2 cellular contexts compared by ENCODE assay signal in the genomic region with DNA sequence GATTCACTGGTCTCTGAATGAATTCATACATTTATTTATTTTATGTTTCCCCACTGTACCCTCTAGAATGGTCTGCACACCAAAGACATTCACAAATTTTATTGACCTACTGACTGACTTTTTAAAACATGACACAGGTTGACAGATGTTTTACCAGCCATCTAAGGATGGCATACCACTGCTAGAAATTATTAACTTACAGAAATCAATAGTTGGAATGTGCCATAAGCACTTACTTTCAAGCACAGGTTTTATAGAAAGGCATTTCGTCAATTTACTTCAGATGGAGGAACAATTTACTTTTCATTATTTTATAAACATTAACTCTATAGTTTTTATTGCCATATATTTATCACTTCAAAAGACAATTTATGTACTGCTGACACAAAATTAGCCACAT.
A peak's percentile ranks its signal among the peaks of the same experiment; 100 is the strongest.
TF ChIP-seq lines count a peak whose summit lies in the region.

No MANE protein-coding gene starts in this region.

TF ChIP-seq in WTC11, 78 proteins besides CTCF, POLR2A, EP300 and RAD21 (continued from another document):
- TF ChIP-seq, protein P1, sequence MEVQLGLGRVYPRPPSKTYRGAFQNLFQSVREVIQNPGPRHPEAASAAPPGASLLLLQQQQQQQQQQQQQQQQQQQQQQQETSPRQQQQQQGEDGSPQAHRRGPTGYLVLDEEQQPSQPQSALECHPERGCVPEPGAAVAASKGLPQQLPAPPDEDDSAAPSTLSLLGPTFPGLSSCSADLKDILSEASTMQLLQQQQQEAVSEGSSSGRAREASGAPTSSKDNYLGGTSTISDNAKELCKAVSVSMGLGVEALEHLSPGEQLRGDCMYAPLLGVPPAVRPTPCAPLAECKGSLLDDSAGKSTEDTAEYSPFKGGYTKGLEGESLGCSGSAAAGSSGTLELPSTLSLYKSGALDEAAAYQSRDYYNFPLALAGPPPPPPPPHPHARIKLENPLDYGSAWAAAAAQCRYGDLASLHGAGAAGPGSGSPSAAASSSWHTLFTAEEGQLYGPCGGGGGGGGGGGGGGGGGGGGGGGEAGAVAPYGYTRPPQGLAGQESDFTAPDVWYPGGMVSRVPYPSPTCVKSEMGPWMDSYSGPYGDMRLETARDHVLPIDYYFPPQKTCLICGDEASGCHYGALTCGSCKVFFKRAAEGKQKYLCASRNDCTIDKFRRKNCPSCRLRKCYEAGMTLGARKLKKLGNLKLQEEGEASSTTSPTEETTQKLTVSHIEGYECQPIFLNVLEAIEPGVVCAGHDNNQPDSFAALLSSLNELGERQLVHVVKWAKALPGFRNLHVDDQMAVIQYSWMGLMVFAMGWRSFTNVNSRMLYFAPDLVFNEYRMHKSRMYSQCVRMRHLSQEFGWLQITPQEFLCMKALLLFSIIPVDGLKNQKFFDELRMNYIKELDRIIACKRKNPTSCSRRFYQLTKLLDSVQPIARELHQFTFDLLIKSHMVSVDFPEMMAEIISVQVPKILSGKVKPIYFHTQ (CRISPR knock-in tag; IDR thresholded peaks at IDR 0.05): no peak
- no peak for TF ChIP-seq EMX1 (CRISPR knock-in tag; IDR thresholded peaks at IDR 0.05)
- TF ChIP-seq, protein P2, sequence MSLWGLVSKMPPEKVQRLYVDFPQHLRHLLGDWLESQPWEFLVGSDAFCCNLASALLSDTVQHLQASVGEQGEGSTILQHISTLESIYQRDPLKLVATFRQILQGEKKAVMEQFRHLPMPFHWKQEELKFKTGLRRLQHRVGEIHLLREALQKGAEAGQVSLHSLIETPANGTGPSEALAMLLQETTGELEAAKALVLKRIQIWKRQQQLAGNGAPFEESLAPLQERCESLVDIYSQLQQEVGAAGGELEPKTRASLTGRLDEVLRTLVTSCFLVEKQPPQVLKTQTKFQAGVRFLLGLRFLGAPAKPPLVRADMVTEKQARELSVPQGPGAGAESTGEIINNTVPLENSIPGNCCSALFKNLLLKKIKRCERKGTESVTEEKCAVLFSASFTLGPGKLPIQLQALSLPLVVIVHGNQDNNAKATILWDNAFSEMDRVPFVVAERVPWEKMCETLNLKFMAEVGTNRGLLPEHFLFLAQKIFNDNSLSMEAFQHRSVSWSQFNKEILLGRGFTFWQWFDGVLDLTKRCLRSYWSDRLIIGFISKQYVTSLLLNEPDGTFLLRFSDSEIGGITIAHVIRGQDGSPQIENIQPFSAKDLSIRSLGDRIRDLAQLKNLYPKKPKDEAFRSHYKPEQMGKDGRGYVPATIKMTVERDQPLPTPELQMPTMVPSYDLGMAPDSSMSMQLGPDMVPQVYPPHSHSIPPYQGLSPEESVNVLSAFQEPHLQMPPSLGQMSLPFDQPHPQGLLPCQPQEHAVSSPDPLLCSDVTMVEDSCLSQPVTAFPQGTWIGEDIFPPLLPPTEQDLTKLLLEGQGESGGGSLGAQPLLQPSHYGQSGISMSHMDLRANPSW (CRISPR knock-in tag; conservative IDR thresholded peaks at IDR 0.05; ENCODE audit: low read depth): no peak
- TF ChIP-seq, protein P3, sequence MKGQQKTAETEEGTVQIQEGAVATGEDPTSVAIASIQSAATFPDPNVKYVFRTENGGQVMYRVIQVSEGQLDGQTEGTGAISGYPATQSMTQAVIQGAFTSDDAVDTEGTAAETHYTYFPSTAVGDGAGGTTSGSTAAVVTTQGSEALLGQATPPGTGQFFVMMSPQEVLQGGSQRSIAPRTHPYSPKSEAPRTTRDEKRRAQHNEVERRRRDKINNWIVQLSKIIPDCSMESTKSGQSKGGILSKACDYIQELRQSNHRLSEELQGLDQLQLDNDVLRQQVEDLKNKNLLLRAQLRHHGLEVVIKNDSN (CRISPR knock-in tag; IDR thresholded peaks at IDR 0.05): no peak
- no peak for TF ChIP-seq GTF2I (CRISPR knock-in tag; conservative IDR thresholded peaks at IDR 0.05)
- TF ChIP-seq ELF4 (CRISPR knock-in tag; IDR thresholded peaks at IDR 0.05; ENCODE audit: low read depth): no peak
- TF ChIP-seq TEAD1 (CRISPR knock-in tag; IDR thresholded peaks at IDR 0.05): no peak

TF ChIP-seq in HepG2, 621 proteins besides CTCF, POLR2A, EP300 and RAD21 (continued from another document and continues in another):
- TF ChIP-seq ESRRA (CRISPR knock-in tag; IDR thresholded peaks at IDR 0.05; ENCODE audit: low read depth) (no peak), ZNF17 (CRISPR knock-in tag; IDR thresholded peaks at IDR 0.05) (no peak), KAT2B (IDR thresholded peaks at IDR 0.05; ENCODE audit: borderline replicate concordance, low read depth, low read length) (peak; percentile 56; the same call in 1 of the 2 replicates), ETV6 (CRISPR knock-in tag; conservative IDR thresholded peaks at IDR 0.05) (no peak), ZNF629 (CRISPR knock-in tag; conservative IDR thresholded peaks at IDR 0.05) (no peak), MEIS2 (CRISPR knock-in tag; IDR thresholded peaks at IDR 0.05) (no peak), ZNF33A (CRISPR knock-in tag; IDR thresholded peaks at IDR 0.05; ENCODE audit: borderline replicate concordance) (0 out of 2 replicates have a peak, but pooled peaks have one; percentile 12), SMAD9 (CRISPR knock-in tag; IDR thresholded peaks at IDR 0.05) (no peak), POGZ (CRISPR knock-in tag; IDR thresholded peaks at IDR 0.05) (peak; percentile 36; the same call in 1 of the 2 replicates), HDAC1 (CRISPR knock-in tag; IDR thresholded peaks at IDR 0.05) (0 out of 2 replicates have a peak, but pooled peaks have one; percentile 15), HNRNPL (IDR thresholded peaks at IDR 0.05; ENCODE audit: low read depth, low read length) (no peak), PPARG (CRISPR knock-in tag; conservative IDR thresholded peaks at IDR 0.05) (no peak), CREB1 (IDR thresholded peaks at IDR 0.05) (no peak), CREB1 (CRISPR knock-in tag; IDR thresholded peaks at IDR 0.05) (peak; percentile 33; the same call in 1 of the 2 replicates), SOX13 (IDR thresholded peaks at IDR 0.05) (no peak), SOX13 (CRISPR knock-in tag; conservative IDR thresholded peaks at IDR 0.05 in 1 of 2, IDR thresholded peaks at IDR 0.05 in 1 of 2) (0 out of 4 replicates have a peak, but pooled peaks of 1 of the 2 experiments have one; percentile 15)
- TF ChIP-seq, protein P4, sequence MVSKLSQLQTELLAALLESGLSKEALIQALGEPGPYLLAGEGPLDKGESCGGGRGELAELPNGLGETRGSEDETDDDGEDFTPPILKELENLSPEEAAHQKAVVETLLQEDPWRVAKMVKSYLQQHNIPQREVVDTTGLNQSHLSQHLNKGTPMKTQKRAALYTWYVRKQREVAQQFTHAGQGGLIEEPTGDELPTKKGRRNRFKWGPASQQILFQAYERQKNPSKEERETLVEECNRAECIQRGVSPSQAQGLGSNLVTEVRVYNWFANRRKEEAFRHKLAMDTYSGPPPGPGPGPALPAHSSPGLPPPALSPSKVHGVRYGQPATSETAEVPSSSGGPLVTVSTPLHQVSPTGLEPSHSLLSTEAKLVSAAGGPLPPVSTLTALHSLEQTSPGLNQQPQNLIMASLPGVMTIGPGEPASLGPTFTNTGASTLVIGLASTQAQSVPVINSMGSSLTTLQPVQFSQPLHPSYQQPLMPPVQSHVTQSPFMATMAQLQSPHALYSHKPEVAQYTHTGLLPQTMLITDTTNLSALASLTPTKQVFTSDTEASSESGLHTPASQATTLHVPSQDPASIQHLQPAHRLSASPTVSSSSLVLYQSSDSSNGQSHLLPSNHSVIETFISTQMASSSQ (IDR thresholded peaks at IDR 0.05; ENCODE audit: low read depth): peak; percentile 78
- TF ChIP-seq, protein P4 (CRISPR knock-in tag; IDR thresholded peaks at IDR 0.05; ENCODE audit: borderline replicate concordance): no peak
- TF ChIP-seq, protein P5, sequence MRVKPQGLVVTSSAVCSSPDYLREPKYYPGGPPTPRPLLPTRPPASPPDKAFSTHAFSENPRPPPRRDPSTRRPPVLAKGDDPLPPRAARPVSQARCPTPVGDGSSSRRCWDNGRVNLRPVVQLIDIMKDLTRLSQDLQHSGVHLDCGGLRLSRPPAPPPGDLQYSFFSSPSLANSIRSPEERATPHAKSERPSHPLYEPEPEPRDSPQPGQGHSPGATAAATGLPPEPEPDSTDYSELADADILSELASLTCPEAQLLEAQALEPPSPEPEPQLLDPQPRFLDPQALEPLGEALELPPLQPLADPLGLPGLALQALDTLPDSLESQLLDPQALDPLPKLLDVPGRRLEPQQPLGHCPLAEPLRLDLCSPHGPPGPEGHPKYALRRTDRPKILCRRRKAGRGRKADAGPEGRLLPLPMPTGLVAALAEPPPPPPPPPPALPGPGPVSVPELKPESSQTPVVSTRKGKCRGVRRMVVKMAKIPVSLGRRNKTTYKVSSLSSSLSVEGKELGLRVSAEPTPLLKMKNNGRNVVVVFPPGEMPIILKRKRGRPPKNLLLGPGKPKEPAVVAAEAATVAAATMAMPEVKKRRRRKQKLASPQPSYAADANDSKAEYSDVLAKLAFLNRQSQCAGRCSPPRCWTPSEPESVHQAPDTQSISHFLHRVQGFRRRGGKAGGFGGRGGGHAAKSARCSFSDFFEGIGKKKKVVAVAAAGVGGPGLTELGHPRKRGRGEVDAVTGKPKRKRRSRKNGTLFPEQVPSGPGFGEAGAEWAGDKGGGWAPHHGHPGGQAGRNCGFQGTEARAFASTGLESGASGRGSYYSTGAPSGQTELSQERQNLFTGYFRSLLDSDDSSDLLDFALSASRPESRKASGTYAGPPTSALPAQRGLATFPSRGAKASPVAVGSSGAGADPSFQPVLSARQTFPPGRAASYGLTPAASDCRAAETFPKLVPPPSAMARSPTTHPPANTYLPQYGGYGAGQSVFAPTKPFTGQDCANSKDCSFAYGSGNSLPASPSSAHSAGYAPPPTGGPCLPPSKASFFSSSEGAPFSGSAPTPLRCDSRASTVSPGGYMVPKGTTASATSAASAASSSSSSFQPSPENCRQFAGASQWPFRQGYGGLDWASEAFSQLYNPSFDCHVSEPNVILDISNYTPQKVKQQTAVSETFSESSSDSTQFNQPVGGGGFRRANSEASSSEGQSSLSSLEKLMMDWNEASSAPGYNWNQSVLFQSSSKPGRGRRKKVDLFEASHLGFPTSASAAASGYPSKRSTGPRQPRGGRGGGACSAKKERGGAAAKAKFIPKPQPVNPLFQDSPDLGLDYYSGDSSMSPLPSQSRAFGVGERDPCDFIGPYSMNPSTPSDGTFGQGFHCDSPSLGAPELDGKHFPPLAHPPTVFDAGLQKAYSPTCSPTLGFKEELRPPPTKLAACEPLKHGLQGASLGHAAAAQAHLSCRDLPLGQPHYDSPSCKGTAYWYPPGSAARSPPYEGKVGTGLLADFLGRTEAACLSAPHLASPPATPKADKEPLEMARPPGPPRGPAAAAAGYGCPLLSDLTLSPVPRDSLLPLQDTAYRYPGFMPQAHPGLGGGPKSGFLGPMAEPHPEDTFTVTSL (CRISPR knock-in tag; IDR thresholded peaks at IDR 0.05; ENCODE audit: borderline replicate concordance): peak; percentile 59; the same call in 1 of the 2 replicates
- TF ChIP-seq, protein P6, sequence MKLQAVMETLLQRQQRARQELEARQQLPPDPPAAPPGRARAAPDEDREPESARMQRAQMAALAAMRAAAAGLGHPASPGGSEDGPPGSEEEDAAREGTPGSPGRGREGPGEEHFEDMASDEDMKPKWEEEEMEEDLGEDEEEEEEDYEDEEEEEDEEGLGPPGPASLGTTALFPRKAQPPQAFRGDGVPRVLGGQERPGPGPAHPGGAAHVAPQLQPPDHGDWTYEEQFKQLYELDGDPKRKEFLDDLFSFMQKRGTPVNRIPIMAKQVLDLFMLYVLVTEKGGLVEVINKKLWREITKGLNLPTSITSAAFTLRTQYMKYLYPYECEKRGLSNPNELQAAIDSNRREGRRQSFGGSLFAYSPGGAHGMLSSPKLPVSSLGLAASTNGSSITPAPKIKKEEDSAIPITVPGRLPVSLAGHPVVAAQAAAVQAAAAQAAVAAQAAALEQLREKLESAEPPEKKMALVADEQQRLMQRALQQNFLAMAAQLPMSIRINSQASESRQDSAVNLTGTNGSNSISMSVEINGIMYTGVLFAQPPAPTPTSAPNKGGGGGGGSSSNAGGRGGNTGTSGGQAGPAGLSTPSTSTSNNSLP (IDR thresholded peaks at IDR 0.05; ENCODE audit: low read depth, low read length): peak; percentile 22; the same call in 1 of the 2 replicates
- TF ChIP-seq, protein P7, sequence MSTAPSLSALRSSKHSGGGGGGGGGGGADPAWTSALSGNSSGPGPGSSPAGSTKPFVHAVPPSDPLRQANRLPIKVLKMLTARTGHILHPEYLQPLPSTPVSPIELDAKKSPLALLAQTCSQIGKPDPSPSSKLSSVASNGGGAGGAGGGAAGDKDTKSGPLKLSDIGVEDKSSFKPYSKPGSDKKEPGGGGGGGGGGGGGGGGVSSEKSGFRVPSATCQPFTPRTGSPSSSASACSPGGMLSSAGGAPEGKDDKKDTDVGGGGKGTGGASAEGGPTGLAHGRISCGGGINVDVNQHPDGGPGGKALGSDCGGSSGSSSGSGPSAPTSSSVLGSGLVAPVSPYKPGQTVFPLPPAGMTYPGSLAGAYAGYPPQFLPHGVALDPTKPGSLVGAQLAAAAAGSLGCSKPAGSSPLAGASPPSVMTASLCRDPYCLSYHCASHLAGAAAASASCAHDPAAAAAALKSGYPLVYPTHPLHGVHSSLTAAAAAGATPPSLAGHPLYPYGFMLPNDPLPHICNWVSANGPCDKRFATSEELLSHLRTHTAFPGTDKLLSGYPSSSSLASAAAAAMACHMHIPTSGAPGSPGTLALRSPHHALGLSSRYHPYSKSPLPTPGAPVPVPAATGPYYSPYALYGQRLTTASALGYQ (CRISPR knock-in tag; IDR thresholded peaks at IDR 0.05): 0 out of 2 replicates have a peak, but pooled peaks have one; percentile 20
- TF ChIP-seq, protein P8, sequence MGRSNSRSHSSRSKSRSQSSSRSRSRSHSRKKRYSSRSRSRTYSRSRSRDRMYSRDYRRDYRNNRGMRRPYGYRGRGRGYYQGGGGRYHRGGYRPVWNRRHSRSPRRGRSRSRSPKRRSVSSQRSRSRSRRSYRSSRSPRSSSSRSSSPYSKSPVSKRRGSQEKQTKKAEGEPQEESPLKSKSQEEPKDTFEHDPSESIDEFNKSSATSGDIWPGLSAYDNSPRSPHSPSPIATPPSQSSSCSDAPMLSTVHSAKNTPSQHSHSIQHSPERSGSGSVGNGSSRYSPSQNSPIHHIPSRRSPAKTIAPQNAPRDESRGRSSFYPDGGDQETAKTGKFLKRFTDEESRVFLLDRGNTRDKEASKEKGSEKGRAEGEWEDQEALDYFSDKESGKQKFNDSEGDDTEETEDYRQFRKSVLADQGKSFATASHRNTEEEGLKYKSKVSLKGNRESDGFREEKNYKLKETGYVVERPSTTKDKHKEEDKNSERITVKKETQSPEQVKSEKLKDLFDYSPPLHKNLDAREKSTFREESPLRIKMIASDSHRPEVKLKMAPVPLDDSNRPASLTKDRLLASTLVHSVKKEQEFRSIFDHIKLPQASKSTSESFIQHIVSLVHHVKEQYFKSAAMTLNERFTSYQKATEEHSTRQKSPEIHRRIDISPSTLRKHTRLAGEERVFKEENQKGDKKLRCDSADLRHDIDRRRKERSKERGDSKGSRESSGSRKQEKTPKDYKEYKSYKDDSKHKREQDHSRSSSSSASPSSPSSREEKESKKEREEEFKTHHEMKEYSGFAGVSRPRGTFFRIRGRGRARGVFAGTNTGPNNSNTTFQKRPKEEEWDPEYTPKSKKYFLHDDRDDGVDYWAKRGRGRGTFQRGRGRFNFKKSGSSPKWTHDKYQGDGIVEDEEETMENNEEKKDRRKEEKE (IDR thresholded peaks at IDR 0.05): no peak
